ENCODE assay signal across 30 cellular contexts in genomic region chr5:41213340-41213739, GRCh38. TPM values are rescaled to one million over a fixed set of nuclear protein-coding genes. Genes with fewer than 3 reads are reported as not detected.
DNase-seq lines count a peak whose midpoint lies in the region; ATAC-seq and TF ChIP-seq lines count a peak whose summit lies in the region.
"Had no signal": no experiment of that assay in that cellular context is flagged by ENCODE, and none has a peak within 500 bp of the region (broad histone marks: within the 10 kb centered on the region; RNA-seq: fewer than 3 reads in every experiment).

Gene C6, minus strand, starts transcription at chr5:41213532. Its CDS starts 10,302 bp downstream, at chr5:41203230.

- no peak within 1 kb of the TSS for H3K27ac ChIP-seq in right cardiac atrium (ENCODE audit: low read length)
- H3K27ac ChIP-seq in adrenal gland: no peak within 1 kb of the TSS
- H3K27ac ChIP-seq: brain microvascular endothelial cell, C4-2B, KMS-11, neutrophil, psoas muscle, suprapubic skin had no signal

- H3K4me3 ChIP-seq in epithelial cell of proximal tubule (ENCODE audit: low read depth, low read length) (no peak within 1 kb of the TSS), right cardiac atrium (ENCODE audit: low read length) (peak within 1 kb of the TSS; percentile 73), adrenal gland (no peak within 1 kb of the TSS)
- H3K4me3 ChIP-seq: psoas muscle, suprapubic skin had no signal

- DNase-seq in COLO829 (ENCODE audit: low spot score): peak; percentile 2
- peak; percentile 33 for DNase-seq in epithelial cell of proximal tubule (ENCODE audit: low read depth)
- DNase-seq in right cardiac atrium: no peak
- no peak for DNase-seq in omental fat pad (ENCODE audit: low spot score)
- no peak for DNase-seq in adrenal gland
- DNase-seq in LoVo (ENCODE audit: low spot score): no peak
- DNase-seq: activated CD4-positive, alpha-beta T cell treated with anti-CD3 and anti-CD28 coated beads, Interleukin-2, amount 50 U/mL, for 48 hours; activated CD4-positive, CD25-positive, alpha-beta regulatory T cell treated with anti-CD3 and anti-CD28 coated beads, Interleukin-2, amount 50 U/mL, for 72 hours; activated naive CD4-positive, alpha-beta T cell treated with Interleukin-2 at 50 U/mL for 16 hours; brain microvascular endothelial cell; Caco-2; DND-41; immature natural killer cell; naive B cell; NCI-H1417 treated with DMSO at 0.1 percent for 48 hours; NCI-H2081 treated with DMSO at 0.1 percent for 48 hours; NCI-H2227 treated with DMSO at 0.1 percent for 48 hours; NCI-H526; psoas muscle; SHP77 treated with DMSO at 0.1 percent for 48 hours; stimulated activated naive CD4-positive, alpha-beta T cell had no signal

- H3K9me3 ChIP-seq in right cardiac atrium (ENCODE audit: control insufficient read depth, low read length): no peaks in the 10 kb centered on the region
- H3K9me3 ChIP-seq in adrenal gland (replicated peaks in 1 of 3): no peaks in the 10 kb centered on the region
- H3K9me3 ChIP-seq: Caco-2, neutrophil, psoas muscle, suprapubic skin had no signal

- TF ChIP-seq CTCF in epithelial cell of proximal tubule (conservative IDR thresholded peaks at IDR 0.05; ENCODE audit: low read depth, low read length) (no peak), omental fat pad (IDR thresholded peaks at IDR 0.05) (no peak), adrenal gland (IDR thresholded peaks at IDR 0.05) (no peak)

- no peak for TF ChIP-seq POLR2A in adrenal gland (IDR thresholded peaks at IDR 0.05)

- peak; percentile 86 to 87 for ATAC-seq in right cardiac atrium
- no peak for ATAC-seq in omental fat pad (ENCODE audit: low FRiP score)
- ATAC-seq in GM18520 (IDR thresholded peaks at IDR 0.05; ENCODE audit: unreplicated experiment): no peak
- ATAC-seq in SK-N-SH treated with all-trans-retinoic acid at 6 μM for 48 hours: no peak
- ATAC-seq: psoas muscle had no signal

- H3K4me1 ChIP-seq in right cardiac atrium (ENCODE audit: control insufficient read depth, insufficient read depth, low read length) (no peaks in the 10 kb centered on the region), adrenal gland (replicated peaks in 1 of 2) (no peaks in the 10 kb centered on the region)
- H3K4me1 ChIP-seq: Caco-2, psoas muscle, suprapubic skin had no signal

- H3K27me3 ChIP-seq in right cardiac atrium (ENCODE audit: control insufficient read depth, insufficient read depth): no peaks in the 10 kb centered on the region
- no peaks in the 10 kb centered on the region for H3K27me3 ChIP-seq in adrenal gland
- H3K27me3 ChIP-seq: brain microvascular endothelial cell, neutrophil, suprapubic skin had no signal

- H3K36me3 ChIP-seq in adrenal gland (replicated peaks in 1 of 2): no peaks in the 10 kb centered on the region
- H3K36me3 ChIP-seq: brain microvascular endothelial cell, neutrophil, suprapubic skin had no signal

- intact Hi-C loops in right cardiac atrium (cut with DNase I) (no loop called here), adrenal gland (cut with DNase I) (no loop called here)

- 67% methylated on average over 1 of the region's 1 CpG for WGBS in right cardiac atrium
- WGBS in adrenal gland, 4 donors: 48 to 78% (median 67%) methylated on average over 1 of the region's 1 CpG

TF ChIP-seq in SK-N-SH treated with all-trans-retinoic acid at 6 μM for 48 hours, 23 proteins besides CTCF, POLR2A, EP300 and RAD21:
- TF ChIP-seq, protein P1, sequence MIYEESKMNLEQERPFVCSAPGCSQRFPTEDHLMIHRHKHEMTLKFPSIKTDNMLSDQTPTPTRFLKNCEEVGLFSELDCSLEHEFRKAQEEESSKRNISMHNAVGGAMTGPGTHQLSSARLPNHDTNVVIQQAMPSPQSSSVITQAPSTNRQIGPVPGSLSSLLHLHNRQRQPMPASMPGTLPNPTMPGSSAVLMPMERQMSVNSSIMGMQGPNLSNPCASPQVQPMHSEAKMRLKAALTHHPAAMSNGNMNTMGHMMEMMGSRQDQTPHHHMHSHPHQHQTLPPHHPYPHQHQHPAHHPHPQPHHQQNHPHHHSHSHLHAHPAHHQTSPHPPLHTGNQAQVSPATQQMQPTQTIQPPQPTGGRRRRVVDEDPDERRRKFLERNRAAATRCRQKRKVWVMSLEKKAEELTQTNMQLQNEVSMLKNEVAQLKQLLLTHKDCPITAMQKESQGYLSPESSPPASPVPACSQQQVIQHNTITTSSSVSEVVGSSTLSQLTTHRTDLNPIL (CRISPR knock-in tag; IDR thresholded peaks at IDR 0.05; ENCODE audit: low read depth): no peak
- TF ChIP-seq, protein P2, sequence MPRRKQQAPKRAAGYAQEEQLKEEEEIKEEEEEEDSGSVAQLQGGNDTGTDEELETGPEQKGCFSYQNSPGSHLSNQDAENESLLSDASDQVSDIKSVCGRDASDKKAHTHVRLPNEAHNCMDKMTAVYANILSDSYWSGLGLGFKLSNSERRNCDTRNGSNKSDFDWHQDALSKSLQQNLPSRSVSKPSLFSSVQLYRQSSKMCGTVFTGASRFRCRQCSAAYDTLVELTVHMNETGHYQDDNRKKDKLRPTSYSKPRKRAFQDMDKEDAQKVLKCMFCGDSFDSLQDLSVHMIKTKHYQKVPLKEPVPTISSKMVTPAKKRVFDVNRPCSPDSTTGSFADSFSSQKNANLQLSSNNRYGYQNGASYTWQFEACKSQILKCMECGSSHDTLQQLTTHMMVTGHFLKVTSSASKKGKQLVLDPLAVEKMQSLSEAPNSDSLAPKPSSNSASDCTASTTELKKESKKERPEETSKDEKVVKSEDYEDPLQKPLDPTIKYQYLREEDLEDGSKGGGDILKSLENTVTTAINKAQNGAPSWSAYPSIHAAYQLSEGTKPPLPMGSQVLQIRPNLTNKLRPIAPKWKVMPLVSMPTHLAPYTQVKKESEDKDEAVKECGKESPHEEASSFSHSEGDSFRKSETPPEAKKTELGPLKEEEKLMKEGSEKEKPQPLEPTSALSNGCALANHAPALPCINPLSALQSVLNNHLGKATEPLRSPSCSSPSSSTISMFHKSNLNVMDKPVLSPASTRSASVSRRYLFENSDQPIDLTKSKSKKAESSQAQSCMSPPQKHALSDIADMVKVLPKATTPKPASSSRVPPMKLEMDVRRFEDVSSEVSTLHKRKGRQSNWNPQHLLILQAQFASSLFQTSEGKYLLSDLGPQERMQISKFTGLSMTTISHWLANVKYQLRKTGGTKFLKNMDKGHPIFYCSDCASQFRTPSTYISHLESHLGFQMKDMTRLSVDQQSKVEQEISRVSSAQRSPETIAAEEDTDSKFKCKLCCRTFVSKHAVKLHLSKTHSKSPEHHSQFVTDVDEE (CRISPR knock-in tag; IDR thresholded peaks at IDR 0.05): no peak
- no peak for TF ChIP-seq ZNF70 (CRISPR knock-in tag; IDR thresholded peaks at IDR 0.05)
- TF ChIP-seq RARB (CRISPR knock-in tag; IDR thresholded peaks at IDR 0.05): no peak

RNA-seq across cellular contexts. Expression of gene C6, which starts in this region (rescaled TPM):
- total RNA-seq in epithelial cell of proximal tubule (not detected in 2 replicates), right cardiac atrium (100 to 1,000 TPM; 128 to 322 (median 149) TPM), omental fat pad (10 to 100 TPM in 3 of 4 donors, 1 to 10 TPM in 1; 9.4 to 27.9 (median 15.4) TPM), adrenal gland (1 to 10 TPM in 7 of 8 donors, under 1 TPM in 1; 0.99 to 6.1 (median 2.7) TPM)
- polyA plus RNA-seq in right cardiac atrium (71.2 TPM), adrenal gland (1 to 10 TPM in 2 of 3 donors, under 1 TPM in 1; 0.88 to 2.4 (median 1.8) TPM)
- total RNA-seq: A172, Caco-2, H4, skeletal muscle tissue had no signal
- polyA plus RNA-seq: immature natural killer cell had no signal

Comparison
In these comparisons a context has a peak if more than half of its experiments do, and no peak if none do; other contexts are left out.
1. RNA of gene C6 (total RNA-seq): 128 to 322 TPM in right cardiac atrium; 9.4 to 27.9 TPM in omental fat pad, 0.99 to 6.1 TPM in adrenal gland and not detected in epithelial cell of proximal tubule; every median in the first group is over 4 times any median in the second.
2. RNA of gene C6 (polyA plus RNA-seq): 71.2 TPM in right cardiac atrium (single experiment); 0.88 to 2.4 TPM in adrenal gland; every median in the first group is over 10 times any median in the second.
3. Peak in DNase-seq in epithelial cell of proximal tubule; RNA of the gene not detected or under 1 TPM.
4. ATAC-seq: peak in right cardiac atrium (2 of 2); none in omental fat pad (single experiment), GM18520 (single experiment) and SK-N-SH treated with all-trans-retinoic acid at 6 μM for 48 hours (single experiment).